In the genomic region with DNA sequence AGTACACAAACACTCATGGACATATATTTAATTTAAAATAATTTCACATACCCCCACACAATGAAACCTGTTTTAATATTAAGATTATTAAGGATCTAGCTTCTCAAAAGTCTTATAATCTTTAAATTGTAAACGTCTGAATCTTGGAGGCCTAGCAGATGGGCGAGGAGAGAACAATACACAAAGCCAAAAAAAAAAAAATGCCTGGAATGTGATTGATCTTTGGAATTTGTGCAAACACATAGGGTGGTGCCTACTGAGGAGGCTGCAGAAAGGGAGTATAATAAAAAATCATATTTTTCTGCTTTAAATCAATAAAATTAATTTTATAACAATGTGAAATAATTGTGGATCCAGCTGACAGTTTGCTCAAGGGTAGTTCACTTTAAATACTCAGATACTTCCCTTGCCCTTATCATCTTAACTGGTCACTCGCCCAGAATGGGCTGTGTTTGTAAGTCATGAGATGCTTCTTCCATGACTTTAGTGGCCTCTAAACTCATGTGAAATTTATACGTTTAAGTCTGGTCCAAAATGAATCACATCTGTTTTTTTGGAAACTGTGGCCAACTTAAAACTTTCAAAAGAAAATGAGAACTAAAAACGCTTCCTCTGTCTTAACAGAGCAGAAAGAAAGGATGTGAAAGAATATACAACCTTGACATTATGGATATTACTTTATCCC, we compare ENCODE assay signal across 21 cellular contexts.
DNase-seq lines count a peak whose midpoint lies in the region; ATAC-seq and TF ChIP-seq lines count a peak whose summit lies in the region.
"Had no signal": no experiment of that assay in that cellular context is flagged by ENCODE, and none has a peak within 500 bp of the region (broad histone marks: within the 10 kb centered on the region; RNA-seq: fewer than 3 reads in every experiment).

No MANE protein-coding gene starts in this region.

- no peak for TF ChIP-seq POLR2A in gastrocnemius medialis (IDR thresholded peaks at IDR 0.05)

- H3K4me3 ChIP-seq in AG09309 (ENCODE audit: control insufficient read depth, low read depth, low read length) (no peak overlapping the region), fibroblast of pulmonary artery (replicated peaks; ENCODE audit: low read depth, low read length) (no peak overlapping the region), gastrocnemius medialis (no peak overlapping the region)
- H3K4me3 ChIP-seq: ascending aorta, coronary artery, upper lobe of right lung had no signal

- no peaks in the 10 kb centered on the region for H3K36me3 Mint-ChIP-seq in nephron (ENCODE audit: low read depth)
- no peaks in the 10 kb centered on the region for H3K36me3 Mint-ChIP-seq in HFFc6 (ENCODE audit: low read depth)
- no peaks in the 10 kb centered on the region for H3K36me3 Mint-ChIP-seq in activated T-helper 17 cell treated with anti-CD3 and anti-CD28 coated beads, Interleukin-2, amount 50 U/mL, for 72 hours (ENCODE audit: low read depth)

- TF ChIP-seq CTCF in AG09309 (IDR thresholded peaks at IDR 0.05; ENCODE audit: control insufficient read depth, insufficient read depth, low read depth, low read length, missing control alignments) (no peak), fibroblast of pulmonary artery (IDR thresholded peaks at IDR 0.05; ENCODE audit: low read length, missing control alignments) (no peak), nephron (IDR thresholded peaks at IDR 0.05; ENCODE audit: unreplicated experiment in 3 of 3) (no peak), HFFc6 (IDR thresholded peaks at IDR 0.05) (no peak), gastrocnemius medialis (IDR thresholded peaks at IDR 0.05 in 4 of 5, conservative IDR thresholded peaks at IDR 0.05 in 1 of 5) (no peak)

- intact Hi-C loops in gastrocnemius medialis (cut with DNase I; ENCODE audit: low total_unique reads): no loop called here

- no peaks in the 10 kb centered on the region for H3K27me3 Mint-ChIP-seq in nephron (ENCODE audit: low read depth)
- no peaks in the 10 kb centered on the region; the same call in 1 of the 2 replicates for H3K27me3 Mint-ChIP-seq in HFFc6 (ENCODE audit: insufficient read depth)
- H3K27me3 Mint-ChIP-seq in activated T-helper 17 cell treated with anti-CD3 and anti-CD28 coated beads, Interleukin-2, amount 50 U/mL, for 72 hours: no peaks in the 10 kb centered on the region
- H3K27me3 Mint-ChIP-seq: progenitor cell of endocrine pancreas had no signal

- peaks cover 44% of the 10 kb centered on the region for H3K4me1 Mint-ChIP-seq in nephron
- peaks cover 35% of the 10 kb centered on the region for H3K4me1 Mint-ChIP-seq in HFFc6 (ENCODE audit: low read depth)
- H3K4me1 Mint-ChIP-seq in activated T-helper 17 cell treated with anti-CD3 and anti-CD28 coated beads, Interleukin-2, amount 50 U/mL, for 72 hours: no peaks in the 10 kb centered on the region

- H3K27me3 ChIP-seq in gastrocnemius medialis: no peaks in the 10 kb centered on the region
- H3K27me3 ChIP-seq: ascending aorta, upper lobe of right lung had no signal

- H3K9me3 ChIP-seq in gastrocnemius medialis: no peaks in the 10 kb centered on the region
- H3K9me3 ChIP-seq: ascending aorta, upper lobe of right lung had no signal

- no peaks in the 10 kb centered on the region for H3K36me3 ChIP-seq in gastrocnemius medialis
- H3K36me3 ChIP-seq: ascending aorta, upper lobe of right lung had no signal

- in situ Hi-C loops in gastrocnemius medialis (cut with MboI; ENCODE audit: low sequenced_read_pairs in 4 of 4): no loop called here

- H3K4me1 ChIP-seq in gastrocnemius medialis: no peaks in the 10 kb centered on the region
- H3K4me1 ChIP-seq: ascending aorta, upper lobe of right lung had no signal

- H3K27ac Mint-ChIP-seq in nephron (peak overlapping the region; percentile 69 to 97 (median 90)), HFFc6 (no peak overlapping the region; the same call in 1 of the 2 replicates)
- no peak overlapping the region for H3K27ac Mint-ChIP-seq in activated T-helper 17 cell treated with anti-CD3 and anti-CD28 coated beads, Interleukin-2, amount 50 U/mL, for 72 hours
- H3K27ac Mint-ChIP-seq: progenitor cell of endocrine pancreas had no signal

- ATAC-seq in activated T-helper 17 cell treated with anti-CD3 and anti-CD28 coated beads, Interleukin-2, amount 50 U/mL, for 72 hours (replicated peaks): no peak
- no peak for ATAC-seq in HG03039 (IDR thresholded peaks at IDR 0.05; ENCODE audit: unreplicated experiment)
- ATAC-seq in gastrocnemius medialis: no peak
- ATAC-seq: upper lobe of right lung had no signal

- H3K9me3 Mint-ChIP-seq in nephron: peaks cover 7% of the 10 kb centered on the region
- no peaks in the 10 kb centered on the region for H3K9me3 Mint-ChIP-seq in HFFc6
- peaks cover 10% of the 10 kb centered on the region for H3K9me3 Mint-ChIP-seq in activated T-helper 17 cell treated with anti-CD3 and anti-CD28 coated beads, Interleukin-2, amount 50 U/mL, for 72 hours

- DNase-seq in AG09309 (ENCODE audit: low read depth) (peak; percentile 66), LHCN-M2 (ENCODE audit: low read depth) (peak; percentile 15), fibroblast of pulmonary artery (ENCODE audit: low read depth) (peak; percentile 71), HFFc6 (no peak), gastrocnemius medialis (no peak)
- DNase-seq: ACHN; activated CD4-positive, CD25-positive, alpha-beta regulatory T cell; activated gamma-delta T cell; NCI-H1694; NCI-H446; SIG-M5; stimulated activated CD4-positive, alpha-beta T cell treated with anti-CD3 and anti-CD28 coated beads, Interleukin-12 subunit alpha, Interleukin-12 subunit beta, amount 100 ng/mL, for 4 hours; stimulated activated naive CD4-positive, alpha-beta T cell; T-helper 2 cell; upper lobe of right lung had no signal

- H3K4me3 Mint-ChIP-seq in nephron (no peak overlapping the region), HFFc6 (no peak overlapping the region)
- no peak overlapping the region for H3K4me3 Mint-ChIP-seq in activated T-helper 17 cell treated with anti-CD3 and anti-CD28 coated beads, Interleukin-2, amount 50 U/mL, for 72 hours

- no peak overlapping the region for H3K27ac ChIP-seq in gastrocnemius medialis
- H3K27ac ChIP-seq: ascending aorta, coronary artery, upper lobe of right lung had no signal

Comparison
In these comparisons a context has a peak if more than half of its experiments do, and no peak if none do; other contexts are left out.
1. DNase-seq: peak in AG09309 (single experiment), LHCN-M2 (single experiment) and fibroblast of pulmonary artery (single experiment); none in HFFc6 (single experiment) and gastrocnemius medialis (0 of 2).
2. H3K27ac Mint-ChIP-seq: peak in nephron (3 of 3); none in HFFc6 (single experiment) and activated T-helper 17 cell treated with anti-CD3 and anti-CD28 coated beads, Interleukin-2, amount 50 U/mL, for 72 hours (single experiment).